ENCODE assay signal across 17 cellular contexts in the genomic region with DNA sequence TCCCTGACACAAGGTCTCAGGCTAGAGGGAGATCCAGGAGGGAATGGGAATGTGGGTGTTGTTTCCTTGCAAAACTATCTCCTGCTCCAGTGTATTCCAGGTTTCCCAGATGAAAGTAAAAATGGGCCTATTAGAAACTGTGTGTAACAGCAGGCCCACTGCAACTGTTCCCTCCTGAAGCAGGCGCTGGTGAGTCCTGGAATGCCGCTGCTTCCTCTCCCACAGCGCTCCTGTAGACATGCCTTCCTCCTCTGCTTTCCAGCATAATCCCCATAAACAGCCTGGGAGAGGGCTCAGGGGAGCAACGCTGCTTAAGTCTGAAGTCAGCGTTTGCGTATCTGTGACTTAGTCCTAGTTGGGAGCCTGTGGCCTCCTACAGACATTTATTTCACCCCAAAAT.
DNase-seq lines count a peak whose midpoint lies in the region; ATAC-seq and TF ChIP-seq lines count a peak whose summit lies in the region.
"Had no signal": no experiment of that assay in that cellular context is flagged by ENCODE, and none has a peak within 500 bp of the region (broad histone marks: within the 10 kb centered on the region; RNA-seq: fewer than 3 reads in every experiment).

No MANE protein-coding gene starts in this region.

- H3K36me3 Mint-ChIP-seq in activated T-cell treated with anti-CD3 and anti-CD28 coated beads, Interleukin-2, amount 50 U/mL, for 4 hours (ENCODE audit: insufficient read depth): no peaks in the 10 kb centered on the region
- H3K36me3 Mint-ChIP-seq: CD8-positive, alpha-beta memory T cell had no signal

- ATAC-seq in activated T-cell treated with anti-CD3 and anti-CD28 coated beads, Interleukin-2, amount 50 U/mL, for 4 hours: no peak
- ATAC-seq: PC-3 had no signal

- TF ChIP-seq CTCF in 22Rv1 (IDR thresholded peaks at IDR 0.05) (peak; percentile 8; the same call in 1 of the 2 replicates), MM.1S (IDR thresholded peaks at IDR 0.05; ENCODE audit: low read length) (no peak)

- no peaks in the 10 kb centered on the region for H4K20me1 ChIP-seq in MM.1S (ENCODE audit: insufficient read depth, low read length)
- H4K20me1 ChIP-seq: BLaER1 treated with 17β-estradiol and CSF1 and Interleukin-3, amounts not matched to agents 10 nM and 100 nM had no signal

- no peaks in the 10 kb centered on the region for H3F3A ChIP-seq in MM.1S (ENCODE audit: insufficient read depth, low read length)

- H3K36me3 ChIP-seq in NT2/D1 (ENCODE audit: insufficient read depth, insufficient read length, low read length) (no peaks in the 10 kb centered on the region), HAP-1 (replicated peaks) (no peaks in the 10 kb centered on the region), MM.1S (replicated peaks; ENCODE audit: insufficient read depth, low read length) (no peaks in the 10 kb centered on the region)
- H3K36me3 ChIP-seq: BLaER1 treated with 17β-estradiol and CSF1 and Interleukin-3, amounts not matched to agents 10 nM and 100 nM had no signal

- DNase-seq in NT2/D1 (ENCODE audit: low read depth, low spot score) (peak; percentile 77), iPS DF 4.7 (ENCODE audit: extremely low read depth, low spot score) (peak; percentile 46), posterior vena cava (ENCODE audit: low spot score) (peak; percentile 57), NCI-H2029 treated with DMSO at 0.1 percent for 48 hours (lab: John Stamatoyannopoulos, UW) (no peak), HAP-1 (ENCODE audit: low spot score in 2 of 2) (no peak), MM.1S (no peak)
- no peak for DNase-seq in activated T-cell treated with anti-CD3 and anti-CD28 coated beads, Interleukin-2, amount 50 U/mL, for 4 hours
- DNase-seq: CD8-positive, alpha-beta memory T cell; IMR-90; Karpas-422; NCI-H1694; NCI-H526 treated with DMSO at 0.1 percent for 48 hours; PC-3 had no signal

- H3K4me3 ChIP-seq in NT2/D1 (ENCODE audit: insufficient read length, low read depth) (no peak overlapping the region), HAP-1 (no peak overlapping the region), MM.1S (ENCODE audit: low read length) (no peak overlapping the region)
- H3K4me3 ChIP-seq: BLaER1 treated with 17β-estradiol and CSF1 and Interleukin-3, amounts not matched to agents 10 nM and 100 nM; SJSA1 had no signal

- no peak overlapping the region for H2AFZ ChIP-seq in MM.1S (ENCODE audit: low read length)

- H3K27me3 ChIP-seq in NT2/D1 (ENCODE audit: insufficient read depth, insufficient read length): no peaks in the 10 kb centered on the region
- no peaks in the 10 kb centered on the region for H3K27me3 ChIP-seq in HAP-1 (ENCODE audit: low read depth)
- no peaks in the 10 kb centered on the region for H3K27me3 ChIP-seq in MM.1S (replicated peaks; ENCODE audit: insufficient read depth, low read length)
- H3K27me3 ChIP-seq: BLaER1 treated with 17β-estradiol and CSF1 and Interleukin-3, amounts not matched to agents 10 nM and 100 nM; SJSA1 had no signal

- no peaks in the 10 kb centered on the region for H3K4me1 Mint-ChIP-seq in activated T-cell treated with anti-CD3 and anti-CD28 coated beads, Interleukin-2, amount 50 U/mL, for 4 hours (ENCODE audit: low read depth)
- H3K4me1 Mint-ChIP-seq: CD8-positive, alpha-beta memory T cell had no signal

- H3K27ac ChIP-seq in 22Rv1 (no peak overlapping the region), MM.1S (ENCODE audit: low read length) (no peak overlapping the region)
- H3K27ac ChIP-seq: BLaER1 treated with 17β-estradiol and CSF1 and Interleukin-3, amounts not matched to agents 10 nM and 100 nM; RWPE1; SJSA1 had no signal

- no peak overlapping the region for H3K4me2 ChIP-seq in MM.1S (ENCODE audit: low read depth, low read length)
- H3K4me2 ChIP-seq: BLaER1 treated with 17β-estradiol and CSF1 and Interleukin-3, amounts not matched to agents 10 nM and 100 nM had no signal

- no peak overlapping the region for H3K4me3 Mint-ChIP-seq in activated T-cell treated with anti-CD3 and anti-CD28 coated beads, Interleukin-2, amount 50 U/mL, for 4 hours
- H3K4me3 Mint-ChIP-seq: CD8-positive, alpha-beta memory T cell had no signal

- H3K9me3 ChIP-seq in NT2/D1 (ENCODE audit: insufficient read depth, low read length): no peaks in the 10 kb centered on the region
- H3K9me3 ChIP-seq in HAP-1: no peaks in the 10 kb centered on the region; the same call in 1 of the 2 replicates
- no peaks in the 10 kb centered on the region for H3K9me3 ChIP-seq in MM.1S (replicated peaks; ENCODE audit: insufficient read depth, low read length)
- H3K9me3 ChIP-seq: SJSA1 had no signal

- no peaks in the 10 kb centered on the region for H3K9me3 Mint-ChIP-seq in activated T-cell treated with anti-CD3 and anti-CD28 coated beads, Interleukin-2, amount 50 U/mL, for 4 hours
- H3K9me3 Mint-ChIP-seq: CD8-positive, alpha-beta memory T cell had no signal

- intact Hi-C loops in posterior vena cava (cut with DNase I): no loop called here

- peaks cover 2% of the 10 kb centered on the region for H3K27me3 Mint-ChIP-seq in activated T-cell treated with anti-CD3 and anti-CD28 coated beads, Interleukin-2, amount 50 U/mL, for 4 hours (ENCODE audit: low read depth)

- H3K79me2 ChIP-seq in MM.1S (ENCODE audit: low read length): no peaks in the 10 kb centered on the region

- in situ Hi-C loops in HAP-1 (cut with MboI; ENCODE audit: low sequenced_read_pairs): no loop called here

- H3K4me1 ChIP-seq in NT2/D1 (ENCODE audit: insufficient read depth, insufficient read length): peaks cover 7% of the 10 kb centered on the region
- H3K4me1 ChIP-seq in HAP-1: no peaks in the 10 kb centered on the region
- H3K4me1 ChIP-seq in MM.1S (ENCODE audit: low read length): no peaks in the 10 kb centered on the region
- H3K4me1 ChIP-seq: SJSA1 had no signal

- H3K9me2 ChIP-seq in MM.1S (replicated peaks; ENCODE audit: insufficient read depth, low read length): no peaks in the 10 kb centered on the region

- H3K9ac ChIP-seq in NT2/D1 (ENCODE audit: insufficient read length, low read depth) (no peak overlapping the region), MM.1S (ENCODE audit: low read length) (no peak overlapping the region)
- H3K9ac ChIP-seq: BLaER1 treated with 17β-estradiol and CSF1 and Interleukin-3, amounts not matched to agents 10 nM and 100 nM had no signal

Comparison
In these comparisons a context has a peak if more than half of its experiments do, and no peak if none do; other contexts are left out.
1. DNase-seq: peak in NT2/D1 (single experiment), iPS DF 4.7 (single experiment) and posterior vena cava (single experiment); none in NCI-H2029 treated with DMSO at 0.1 percent for 48 hours (single experiment), HAP-1 (0 of 2), activated T-cell treated with anti-CD3 and anti-CD28 coated beads, Interleukin-2, amount 50 U/mL, for 4 hours (single experiment) and MM.1S (single experiment).